26 cellular contexts compared by ENCODE assay signal in the genomic region with DNA sequence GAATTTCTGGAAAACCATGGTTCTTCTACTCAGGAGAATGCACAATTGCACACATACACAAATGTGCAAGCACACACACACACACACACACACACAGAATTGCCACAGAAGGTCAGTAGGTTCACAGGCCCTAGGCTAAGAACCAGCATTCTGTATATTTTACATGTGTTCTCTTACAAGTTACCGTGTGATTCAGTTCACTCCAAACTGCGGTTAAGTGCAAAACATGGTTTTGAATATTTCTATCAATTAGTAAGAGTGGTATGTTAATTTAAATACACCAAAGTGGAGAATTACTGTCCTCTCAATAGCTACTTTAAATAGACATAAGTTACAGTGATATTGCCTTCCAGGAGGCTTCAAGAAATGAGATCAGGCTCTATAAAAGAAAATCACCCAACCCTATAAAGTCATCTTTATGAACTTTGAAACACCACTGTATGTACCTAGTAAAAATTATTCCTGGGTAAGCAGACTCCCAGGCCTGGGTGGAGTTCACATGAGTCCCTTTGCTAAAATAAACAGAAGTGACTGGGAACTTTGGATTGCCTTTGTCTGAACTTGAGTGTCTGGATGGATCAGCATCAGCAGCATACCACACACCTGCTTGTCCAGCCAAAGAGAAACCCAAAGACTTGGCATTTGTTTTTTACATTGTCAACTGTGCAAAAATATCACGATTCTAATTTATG.
A peak's percentile ranks its signal among the peaks of the same experiment; 100 is the strongest.
DNase-seq lines count a peak whose midpoint lies in the region; ATAC-seq and TF ChIP-seq lines count a peak whose summit lies in the region.
"Had no signal": no experiment of that assay in that cellular context is flagged by ENCODE, and none has a peak within 500 bp of the region (broad histone marks: within the 10 kb centered on the region; RNA-seq: fewer than 3 reads in every experiment).

No MANE protein-coding gene starts in this region.

- no peak overlapping the region for H3K27ac ChIP-seq in HEK293 (ENCODE audit: extremely low read depth, low read depth, low read length)
- peak overlapping the region; percentile 33 for H3K27ac ChIP-seq in epithelial cell of prostate
- H3K27ac ChIP-seq: BLaER1, right atrium auricular region, RWPE1, testis had no signal

- H3K4me3 ChIP-seq in HEK293 (ENCODE audit: low read depth, low read length) = no peak overlapping the region
- H3K4me3 ChIP-seq: BLaER1, right atrium auricular region, testis had no signal

- CTCF ChIA-PET in HEK293 (lab: Yijun Ruan, JAX) = interaction anchor here (1.0 kb wide), 1 partner anchor 150 kb away, joined by 3 read pairs; no protein-coding TSS in a partner anchor

- H3K9me3 ChIP-seq in HEK293 (ENCODE audit: control insufficient read depth, insufficient read depth, low read depth, low read length) = no peaks in the 10 kb centered on the region; the same call in 1 of the 2 replicates
- H3K9me3 ChIP-seq: BLaER1, right atrium auricular region, testis had no signal

- peaks cover 19% of the 10 kb centered on the region for H3K4me1 ChIP-seq in HEK293 (ENCODE audit: control insufficient read depth, insufficient read depth, low read length)
- H3K4me1 ChIP-seq: BLaER1, right atrium auricular region, testis had no signal

- POLR2A ChIA-PET in HEK293 (lab: Yijun Ruan, JAX) = no interaction called here

- no peak for ATAC-seq in GM21447 (IDR thresholded peaks at IDR 0.05; ENCODE audit: unreplicated experiment)
- ATAC-seq in HG03039 (IDR thresholded peaks at IDR 0.05; ENCODE audit: unreplicated experiment) = no peak
- no peak for ATAC-seq in GM18909 (IDR thresholded peaks at IDR 0.05; ENCODE audit: poor library complexity, unreplicated experiment)
- ATAC-seq: naive thymus-derived CD4-positive, alpha-beta T cell; SK-N-SH treated with all-trans-retinoic acid at 6 μM for 48 hours had no signal

- H3K36me3 ChIP-seq in HEK293 (ENCODE audit: control insufficient read depth in 2 of 2, insufficient read depth in 1 of 2, low read length in 2 of 2) = no peaks in the 10 kb centered on the region
- H3K36me3 ChIP-seq: BLaER1, right atrium auricular region had no signal

- DNase-seq in NCI-H526 treated with DMSO at 0.1 percent for 48 hours (lab: John Stamatoyannopoulos, UW) = peak; percentile 41
- peak; percentile 75 for DNase-seq in epithelial cell of prostate (ENCODE audit: low read depth, low spot score)
- peak; percentile 60 for DNase-seq in myocyte (ENCODE audit: low read depth)
- no peak for DNase-seq in NOMO-1 (lab: John Stamatoyannopoulos, UW; ENCODE audit: unreplicated experiment in 2 of 2)
- DNase-seq: activated CD4-positive, alpha-beta T cell treated with anti-CD3 and anti-CD28 coated beads, Interleukin-2, amount 10 ng/mL, durations not matched to agents 24 days and 14 days; activated naive CD4-positive, alpha-beta T cell treated with anti-CD3 and anti-CD28 coated beads, Interleukin-2, amount 10 ng/mL, durations not matched to agents 7 days and 5 days; activated T-cell treated with anti-CD3 and anti-CD28 coated beads, Interleukin-2, amount 50 U/mL, for 48 hours; amniotic stem cell; COR-L47; DND-41; H9; naive thymus-derived CD4-positive, alpha-beta T cell; NCI-H2171 treated with DMSO at 0.1 percent for 48 hours; occipital lobe; stimulated activated CD4-positive, alpha-beta T cell treated with anti-CD3 and anti-CD28 coated beads, Interleukin-12 subunit alpha, Interleukin-12 subunit beta, amount 100 ng/mL, for 4 hours; stimulated activated CD4-positive, alpha-beta T cell treated with anti-CD3 and anti-CD28 coated beads, Interleukin-4, amount 100 ng/mL, for 4 hours; stimulated activated naive CD4-positive, alpha-beta T cell treated with Interleukin-2 at 50 U/mL for 16 hours; testis had no signal

- TF ChIP-seq CTCF in HEK293 (tag by site-specific recombination; IDR thresholded peaks at IDR 0.05) = no peak

TF ChIP-seq in HEK293, 187 proteins besides CTCF, POLR2A, EP300 and RAD21:
- TF ChIP-seq YY1 (tag by site-specific recombination; IDR thresholded peaks at IDR 0.05) = no peak
- TF ChIP-seq, protein P1, sequence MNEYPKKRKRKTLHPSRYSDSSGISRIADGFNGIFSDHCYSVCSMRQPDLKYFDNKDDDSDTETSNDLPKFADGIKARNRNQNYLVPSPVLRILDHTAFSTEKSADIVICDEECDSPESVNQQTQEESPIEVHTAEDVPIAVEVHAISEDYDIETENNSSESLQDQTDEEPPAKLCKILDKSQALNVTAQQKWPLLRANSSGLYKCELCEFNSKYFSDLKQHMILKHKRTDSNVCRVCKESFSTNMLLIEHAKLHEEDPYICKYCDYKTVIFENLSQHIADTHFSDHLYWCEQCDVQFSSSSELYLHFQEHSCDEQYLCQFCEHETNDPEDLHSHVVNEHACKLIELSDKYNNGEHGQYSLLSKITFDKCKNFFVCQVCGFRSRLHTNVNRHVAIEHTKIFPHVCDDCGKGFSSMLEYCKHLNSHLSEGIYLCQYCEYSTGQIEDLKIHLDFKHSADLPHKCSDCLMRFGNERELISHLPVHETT (tag by site-specific recombination; IDR thresholded peaks at IDR 0.05) = no peak
- TF ChIP-seq FEZF1 (tag by site-specific recombination; IDR thresholded peaks at IDR 0.05) = 0 out of 2 replicates have a peak, but pooled peaks have one; percentile 9
- TF ChIP-seq SP3 (tag by site-specific recombination; IDR thresholded peaks at IDR 0.05) = no peak
- TF ChIP-seq ZNF843 (tag by site-specific recombination; IDR thresholded peaks at IDR 0.05) = no peak
- no peak for TF ChIP-seq ZNF423 (tag by site-specific recombination; IDR thresholded peaks at IDR 0.05)

Comparison
In these comparisons a context has a peak if more than half of its experiments do, and no peak if none do; other contexts are left out.
1. DNase-seq: peak in NCI-H526 treated with DMSO at 0.1 percent for 48 hours (single experiment), epithelial cell of prostate (single experiment) and myocyte (single experiment); none in NOMO-1 (0 of 2).